8 cellular contexts compared by ENCODE assay signal in genomic region chr7:80135306-80136104, GRCh38. TPM values are rescaled to one million over a fixed set of nuclear protein-coding genes. Genes with fewer than 3 reads are reported as not detected.
A peak's percentile ranks its signal among the peaks of the same experiment; 100 is the strongest.
DNase-seq lines count a peak whose midpoint lies in the region; ATAC-seq and TF ChIP-seq lines count a peak whose summit lies in the region.

No MANE protein-coding gene starts in this region.

- ATAC-seq in sciatic nerve: peak; percentile 46

- no peaks in the 10 kb centered on the region for H3K27me3 ChIP-seq in brain microvascular endothelial cell (replicated peaks)

- no peak for TF ChIP-seq CTCF in brain microvascular endothelial cell (IDR thresholded peaks at IDR 0.05; ENCODE audit: low read depth, low read length, missing control alignments)

- no peaks in the 10 kb centered on the region for H3K9me3 ChIP-seq in iPS-18c (ENCODE audit: control insufficient read depth, insufficient read depth, low read length)

- in situ Hi-C loops in brain microvascular endothelial cell (cut with HindIII; ENCODE audit: low pct_ligation_motif_present, low sequenced_read_pairs): no loop called here

- DNase-seq in D341Med (ENCODE audit: low spot score) (peak; percentile 75), HCEC 1CT (peak; percentile 42), NOMO-1 treated with dmso at 0.1 percent for 144 hours (lab: John Stamatoyannopoulos, UW; ENCODE audit: unreplicated experiment) (peak; percentile 64), brain microvascular endothelial cell (no peak), sciatic nerve (ENCODE audit: low spot score) (no peak), NCI-H2196 treated with DMSO at 0.1 percent for 48 hours (lab: John Stamatoyannopoulos, UW; ENCODE audit: unreplicated experiment) (no peak), GM19238 (ENCODE audit: insufficient read length, low spot score) (no peak)

- H3K4me3 ChIP-seq in brain microvascular endothelial cell (ENCODE audit: low read depth, low read length): peak overlapping the region; percentile 74
- peak overlapping the region; percentile 97 for H3K4me3 ChIP-seq in iPS-18c (ENCODE audit: insufficient read depth, low read depth, low read length)

- intact Hi-C loops in sciatic nerve (cut with DNase I): no loop called here

- no peaks in the 10 kb centered on the region for H3K36me3 ChIP-seq in brain microvascular endothelial cell (replicated peaks)

- H3K27ac ChIP-seq in brain microvascular endothelial cell: peak overlapping the region; percentile 61

RNA-seq across cellular contexts. Expression of gene GNAI1, which starts 0.9 kb away (rescaled TPM):
- total RNA-seq in sciatic nerve: 65.8 TPM

Comparison
In these comparisons a context has a peak if more than half of its experiments do, and no peak if none do; other contexts are left out.
1. DNase-seq: peak in D341Med (single experiment), HCEC 1CT (single experiment) and NOMO-1 treated with dmso at 0.1 percent for 144 hours (single experiment); none in brain microvascular endothelial cell (single experiment), sciatic nerve (single experiment), NCI-H2196 treated with DMSO at 0.1 percent for 48 hours (single experiment) and GM19238 (single experiment).